ENCODE assay signal across 14 cellular contexts in genomic region chr1:229869687-229870086, GRCh38.
DNase-seq lines count a peak whose midpoint lies in the region; ATAC-seq, FAIRE-seq and TF ChIP-seq lines count a peak whose summit lies in the region.
"Had no signal": no experiment of that assay in that cellular context is flagged by ENCODE, and none has a peak within 500 bp of the region (broad histone marks: within the 10 kb centered on the region; RNA-seq: fewer than 3 reads in every experiment).

No MANE protein-coding gene starts in this region.

- H3K9me3 ChIP-seq in mucosa of descending colon (no peaks in the 10 kb centered on the region), small intestine (ENCODE audit: control insufficient read depth, low read depth) (no peaks in the 10 kb centered on the region), Peyer's patch (no peaks in the 10 kb centered on the region), right atrium auricular region (no peaks in the 10 kb centered on the region)

- WGBS in small intestine, 3 donors: 49 to 62% (median 59%) methylated on average over 4 of the region's 4 CpGs

- peak; percentile 51 for ATAC-seq in mucosa of descending colon

- intact Hi-C loops in mucosa of descending colon (cut with DNase I, micrococcal nuclease): no loop called here

- DNase-seq in NCI-H748 (lab: John Stamatoyannopoulos, UW; ENCODE audit: unreplicated experiment): peak; percentile 10
- no peak for DNase-seq in NCI-H748 treated with DMSO at 0.1 percent for 48 hours (lab: John Stamatoyannopoulos, UW)
- peak in 1 of 3 donors; percentile 23 for DNase-seq in mucosa of descending colon
- DNase-seq in small intestine: no peak
- DNase-seq in Peyer's patch: no peak
- DNase-seq in right atrium auricular region (ENCODE audit: low spot score): no peak
- no peak for DNase-seq in NCI-H1930 (lab: John Stamatoyannopoulos, UW)
- DNase-seq: 8988T; ACHN; CD4-positive, CD25-positive, alpha-beta regulatory T cell; DMS53; HCEC 1CT had no signal

- H3K27me3 ChIP-seq in small intestine (ENCODE audit: control insufficient read depth in 2 of 2, insufficient read depth in 2 of 2, low read length in 2 of 2) (no peaks in the 10 kb centered on the region), Peyer's patch (no peaks in the 10 kb centered on the region), right atrium auricular region (no peaks in the 10 kb centered on the region)
- H3K27me3 ChIP-seq: BLaER1 treated with 17β-estradiol and CSF1 and Interleukin-3, amounts not matched to agents 10 nM and 100 nM had no signal

- TF ChIP-seq POLR2A in Peyer's patch (IDR thresholded peaks at IDR 0.05): no peak

- FAIRE-seq in small intestine (lab: Jason Lieb, UNC): no peak

- no peak overlapping the region for H3K4me3 ChIP-seq in mucosa of descending colon
- no peak overlapping the region for H3K4me3 ChIP-seq in small intestine (ENCODE audit: low read depth in 1 of 2, low read length in 2 of 2)
- H3K4me3 ChIP-seq in Peyer's patch: no peak overlapping the region
- H3K4me3 ChIP-seq in right atrium auricular region: no peak overlapping the region
- H3K4me3 ChIP-seq: BLaER1 treated with 17β-estradiol and CSF1 and Interleukin-3, amounts not matched to agents 10 nM and 100 nM had no signal

- H3K4me1 ChIP-seq in mucosa of descending colon (ENCODE audit: low read depth): no peaks in the 10 kb centered on the region
- no peaks in the 10 kb centered on the region for H3K4me1 ChIP-seq in small intestine (ENCODE audit: control insufficient read depth in 2 of 2, insufficient read depth in 1 of 2, low read depth in 1 of 2, low read length in 1 of 2)
- H3K4me1 ChIP-seq in Peyer's patch: no peaks in the 10 kb centered on the region
- peaks cover 0 to 8% of the 10 kb centered on the region in 2 donors for H3K4me1 ChIP-seq in right atrium auricular region
- H3K4me1 ChIP-seq: BLaER1 treated with 17β-estradiol and CSF1 and Interleukin-3, amounts not matched to agents 10 nM and 100 nM had no signal

- TF ChIP-seq CTCF in VCaP (conservative IDR thresholded peaks at IDR 0.05) (no peak), mucosa of descending colon (IDR thresholded peaks at IDR 0.05) (no peak), Peyer's patch (IDR thresholded peaks at IDR 0.05) (no peak), right atrium auricular region (IDR thresholded peaks at IDR 0.05) (no peak)

- H3K27ac ChIP-seq in VCaP (0 out of 2 replicates have a peak overlapping the region, but pooled peaks have one; percentile 14), small intestine (ENCODE audit: low read depth in 1 of 2, low read length in 1 of 2) (no peak overlapping the region), Peyer's patch (no peak overlapping the region), right atrium auricular region (no peak overlapping the region)
- H3K27ac ChIP-seq: BLaER1 treated with 17β-estradiol and CSF1 and Interleukin-3, amounts not matched to agents 10 nM and 100 nM had no signal

- H3K36me3 ChIP-seq in mucosa of descending colon (ENCODE audit: low read depth) (no peaks in the 10 kb centered on the region), small intestine (ENCODE audit: control insufficient read depth in 2 of 2, insufficient read depth in 2 of 2, low read length in 2 of 2) (no peaks in the 10 kb centered on the region), Peyer's patch (no peaks in the 10 kb centered on the region), right atrium auricular region (no peaks in the 10 kb centered on the region)
- H3K36me3 ChIP-seq: BLaER1 treated with 17β-estradiol and CSF1 and Interleukin-3, amounts not matched to agents 10 nM and 100 nM had no signal
